ENCODE assay signal across 1 cellular context in genomic region chr19:16495982-16496612, GRCh38.
A peak's percentile ranks its signal among the peaks of the same experiment; 100 is the strongest.
TF ChIP-seq lines count a peak whose summit lies in the region.

Gene C19orf44, plus strand, starts transcription at chr19:16496394. Its CDS starts 4,399 bp downstream, at chr19:16500793.
A gene with protein sequence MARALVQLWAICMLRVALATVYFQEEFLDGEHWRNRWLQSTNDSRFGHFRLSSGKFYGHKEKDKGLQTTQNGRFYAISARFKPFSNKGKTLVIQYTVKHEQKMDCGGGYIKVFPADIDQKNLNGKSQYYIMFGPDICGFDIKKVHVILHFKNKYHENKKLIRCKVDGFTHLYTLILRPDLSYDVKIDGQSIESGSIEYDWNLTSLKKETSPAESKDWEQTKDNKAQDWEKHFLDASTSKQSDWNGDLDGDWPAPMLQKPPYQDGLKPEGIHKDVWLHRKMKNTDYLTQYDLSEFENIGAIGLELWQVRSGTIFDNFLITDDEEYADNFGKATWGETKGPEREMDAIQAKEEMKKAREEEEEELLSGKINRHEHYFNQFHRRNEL (minus strand): TSS chr19:16496167. CDS start chr19:16496129, 38 bp downstream.

TF ChIP-seq in HepG2, 621 proteins besides CTCF, POLR2A, EP300 and RAD21 (continued from another document and continues in another):
- TF ChIP-seq SNAPC4 (CRISPR knock-in tag; IDR thresholded peaks at IDR 0.05), result peak; percentile 79; the same call in 1 of the 2 replicates
- 0 out of 2 replicates have a peak, but pooled peaks have one; percentile 27 for TF ChIP-seq NFATC3 (CRISPR knock-in tag; IDR thresholded peaks at IDR 0.05)
- TF ChIP-seq, protein P1, sequence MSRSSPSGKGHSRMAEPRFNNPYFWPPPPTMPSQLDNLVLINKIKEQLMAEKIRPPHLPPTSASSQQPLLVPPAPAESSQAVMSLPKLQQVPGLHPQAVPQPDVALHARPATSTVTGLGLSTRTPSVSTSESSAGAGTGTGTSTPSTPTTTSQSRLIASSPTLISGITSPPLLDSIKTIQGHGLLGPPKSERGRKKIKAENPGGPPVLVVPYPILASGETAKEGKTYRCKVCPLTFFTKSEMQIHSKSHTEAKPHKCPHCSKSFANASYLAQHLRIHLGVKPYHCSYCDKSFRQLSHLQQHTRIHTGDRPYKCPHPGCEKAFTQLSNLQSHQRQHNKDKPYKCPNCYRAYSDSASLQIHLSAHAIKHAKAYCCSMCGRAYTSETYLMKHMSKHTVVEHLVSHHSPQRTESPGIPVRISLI (CRISPR knock-in tag; IDR thresholded peaks at IDR 0.05; ENCODE audit: borderline replicate concordance), result no peak
- TF ChIP-seq POLR2AphosphoS2 (IDR thresholded peaks at IDR 0.05; ENCODE audit: low read depth, low read length), result no peak
- TF ChIP-seq ZNF350 (CRISPR knock-in tag; IDR thresholded peaks at IDR 0.05; ENCODE audit: borderline replicate concordance, low read depth), result peak; percentile 94; the same call in 1 of the 2 replicates
- TF ChIP-seq HNRNPLL (IDR thresholded peaks at IDR 0.05; ENCODE audit: low read depth, low read length, poor library complexity, severe bottlenecking), result peak; percentile 79
- TF ChIP-seq MAFK (conservative IDR thresholded peaks at IDR 0.05 in 1 of 2, IDR thresholded peaks at IDR 0.05 in 1 of 2; ENCODE audit: low read length in 2 of 2), result no peak
- TF ChIP-seq HIVEP1 (CRISPR knock-in tag; IDR thresholded peaks at IDR 0.05), result peak; percentile 68
- no peak for TF ChIP-seq ZNF160 (CRISPR knock-in tag; IDR thresholded peaks at IDR 0.05)
- TF ChIP-seq, protein P2, sequence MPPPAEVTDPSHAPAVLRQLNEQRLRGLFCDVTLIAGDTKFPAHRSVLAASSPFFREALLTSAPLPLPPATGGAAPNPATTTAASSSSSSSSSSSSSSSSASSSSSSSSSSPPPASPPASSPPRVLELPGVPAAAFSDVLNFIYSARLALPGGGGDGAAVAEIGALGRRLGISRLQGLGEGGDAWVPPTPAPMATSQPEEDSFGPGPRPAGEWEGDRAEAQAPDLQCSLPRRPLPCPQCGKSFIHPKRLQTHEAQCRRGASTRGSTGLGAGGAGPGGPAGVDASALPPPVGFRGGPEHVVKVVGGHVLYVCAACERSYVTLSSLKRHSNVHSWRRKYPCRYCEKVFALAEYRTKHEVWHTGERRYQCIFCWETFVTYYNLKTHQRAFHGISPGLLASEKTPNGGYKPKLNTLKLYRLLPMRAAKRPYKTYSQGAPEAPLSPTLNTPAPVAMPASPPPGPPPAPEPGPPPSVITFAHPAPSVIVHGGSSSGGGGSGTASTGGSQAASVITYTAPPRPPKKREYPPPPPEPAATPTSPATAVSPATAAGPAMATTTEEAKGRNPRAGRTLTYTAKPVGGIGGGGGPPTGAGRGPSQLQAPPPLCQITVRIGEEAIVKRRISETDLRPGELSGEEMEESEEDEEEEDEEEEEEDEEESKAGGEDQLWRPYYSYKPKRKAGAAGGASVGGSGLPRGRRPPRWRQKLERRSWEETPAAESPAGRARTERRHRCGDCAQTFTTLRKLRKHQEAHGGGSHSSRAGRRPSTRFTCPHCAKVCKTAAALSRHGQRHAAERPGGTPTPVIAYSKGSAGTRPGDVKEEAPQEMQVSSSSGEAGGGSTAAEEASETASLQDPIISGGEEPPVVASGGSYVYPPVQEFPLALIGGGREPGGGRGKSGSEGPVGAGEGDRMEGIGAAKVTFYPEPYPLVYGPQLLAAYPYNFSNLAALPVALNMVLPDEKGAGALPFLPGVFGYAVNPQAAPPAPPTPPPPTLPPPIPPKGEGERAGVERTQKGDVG (CRISPR knock-in tag; IDR thresholded peaks at IDR 0.05; ENCODE audit: borderline replicate concordance), result peak; percentile 74; the same call in 1 of the 2 replicates
- TF ChIP-seq CEBPG (CRISPR knock-in tag; IDR thresholded peaks at IDR 0.05), result no peak
- no peak for TF ChIP-seq LBX2 (CRISPR knock-in tag; IDR thresholded peaks at IDR 0.05; ENCODE audit: borderline replicate concordance)
- TF ChIP-seq NFKBIZ (CRISPR knock-in tag; IDR thresholded peaks at IDR 0.05), result 0 out of 2 replicates have a peak, but pooled peaks have one; percentile 24
- TF ChIP-seq MXD4 (CRISPR knock-in tag; IDR thresholded peaks at IDR 0.05), result peak; percentile 66
- no peak; the same call in 1 of the 2 replicates for TF ChIP-seq ZNF572 (CRISPR knock-in tag; IDR thresholded peaks at IDR 0.05)
- 0 out of 2 replicates have a peak, but pooled peaks have one; percentile 44 for TF ChIP-seq ZNF383 (CRISPR knock-in tag; IDR thresholded peaks at IDR 0.05; ENCODE audit: borderline replicate concordance)
- peak; percentile 91 for TF ChIP-seq MIXL1 (CRISPR knock-in tag; IDR thresholded peaks at IDR 0.05)
- TF ChIP-seq ZMYM4 (CRISPR knock-in tag; IDR thresholded peaks at IDR 0.05), result peak; percentile 56; the same call in 1 of the 2 replicates
- TF ChIP-seq TFDP1 (CRISPR knock-in tag; IDR thresholded peaks at IDR 0.05; ENCODE audit: borderline replicate concordance), result peak; percentile 75; the same call in 1 of the 2 replicates
- no peak for TF ChIP-seq RBAK (CRISPR knock-in tag; IDR thresholded peaks at IDR 0.05)
- TF ChIP-seq ATF7 (IDR thresholded peaks at IDR 0.05), result no peak
- 0 out of 2 replicates have a peak, but pooled peaks have one; percentile 39 for TF ChIP-seq ATF7 (CRISPR knock-in tag; IDR thresholded peaks at IDR 0.05)
- TF ChIP-seq SIX4 (CRISPR knock-in tag; IDR thresholded peaks at IDR 0.05), result no peak
- 0 out of 2 replicates have a peak, but pooled peaks have one; percentile 35 for TF ChIP-seq ZBTB26 (CRISPR knock-in tag; IDR thresholded peaks at IDR 0.05; ENCODE audit: borderline replicate concordance)
- TF ChIP-seq, protein P3, sequence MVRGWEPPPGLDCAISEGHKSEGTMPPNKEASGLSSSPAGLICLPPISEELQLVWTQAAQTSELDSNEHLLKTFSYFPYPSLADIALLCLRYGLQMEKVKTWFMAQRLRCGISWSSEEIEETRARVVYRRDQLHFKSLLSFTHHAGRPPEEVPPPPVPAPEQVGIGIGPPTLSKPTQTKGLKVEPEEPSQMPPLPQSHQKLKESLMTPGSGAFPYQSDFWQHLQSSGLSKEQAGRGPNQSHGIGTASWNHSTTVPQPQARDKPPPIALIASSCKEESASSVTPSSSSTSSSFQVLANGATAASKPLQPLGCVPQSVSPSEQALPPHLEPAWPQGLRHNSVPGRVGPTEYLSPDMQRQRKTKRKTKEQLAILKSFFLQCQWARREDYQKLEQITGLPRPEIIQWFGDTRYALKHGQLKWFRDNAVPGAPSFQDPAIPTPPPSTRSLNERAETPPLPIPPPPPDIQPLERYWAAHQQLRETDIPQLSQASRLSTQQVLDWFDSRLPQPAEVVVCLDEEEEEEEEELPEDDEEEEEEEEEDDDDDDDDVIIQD (CRISPR knock-in tag; IDR thresholded peaks at IDR 0.05; ENCODE audit: low read depth), result peak; percentile 39; the same call in 1 of the 2 replicates
- TF ChIP-seq ATF4 (CRISPR knock-in tag; IDR thresholded peaks at IDR 0.05), result no peak
- TF ChIP-seq KMT2B (CRISPR knock-in tag; IDR thresholded peaks at IDR 0.05), result peak; percentile 64; the same call in 1 of the 2 replicates
- TF ChIP-seq ZBTB25 (CRISPR knock-in tag; IDR thresholded peaks at IDR 0.05), result peak; percentile 71; the same call in 1 of the 2 replicates
- TF ChIP-seq KDM1A (CRISPR knock-in tag; IDR thresholded peaks at IDR 0.05), result no peak
- peak; percentile 92 for TF ChIP-seq SUZ12 (IDR thresholded peaks at IDR 0.05; ENCODE audit: low read depth, low read length)
- TF ChIP-seq REPIN1 (CRISPR knock-in tag; IDR thresholded peaks at IDR 0.05; ENCODE audit: borderline replicate concordance, low read depth), result no peak
- peak; percentile 70; the same call in 1 of the 2 replicates for TF ChIP-seq TBP (CRISPR knock-in tag; IDR thresholded peaks at IDR 0.05)
- no peak for TF ChIP-seq BCLAF1 (IDR thresholded peaks at IDR 0.05)
